Comparison of ENCODE assay signal across 6 cellular contexts in the genomic region with DNA sequence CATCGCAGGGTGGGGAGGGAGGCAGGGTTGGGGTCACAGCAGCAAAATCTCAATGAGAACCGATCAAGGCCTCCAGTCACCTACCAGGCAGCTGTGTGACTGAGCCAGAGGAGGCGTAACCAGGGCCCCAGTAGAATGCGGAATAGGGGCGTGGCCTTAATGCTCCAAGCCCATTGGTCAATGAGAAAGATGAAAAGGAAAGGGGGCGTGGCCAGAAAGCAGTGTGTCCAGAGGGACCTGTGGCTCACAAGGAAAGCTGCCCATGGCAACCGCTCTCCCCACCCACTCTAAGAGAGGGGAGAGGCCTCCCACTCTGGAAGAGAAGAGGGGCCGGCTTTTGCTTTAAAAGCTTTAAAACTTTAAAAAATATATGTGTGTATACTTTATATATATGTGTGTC. TPM values are rescaled to one million over a fixed set of nuclear protein-coding genes. Genes with fewer than 3 reads are reported as not detected.
"Had no signal": no experiment of that assay in that cellular context is flagged by ENCODE, and none has a peak within 500 bp of the region (broad histone marks: within the 10 kb centered on the region; RNA-seq: fewer than 3 reads in every experiment).

A gene with protein sequence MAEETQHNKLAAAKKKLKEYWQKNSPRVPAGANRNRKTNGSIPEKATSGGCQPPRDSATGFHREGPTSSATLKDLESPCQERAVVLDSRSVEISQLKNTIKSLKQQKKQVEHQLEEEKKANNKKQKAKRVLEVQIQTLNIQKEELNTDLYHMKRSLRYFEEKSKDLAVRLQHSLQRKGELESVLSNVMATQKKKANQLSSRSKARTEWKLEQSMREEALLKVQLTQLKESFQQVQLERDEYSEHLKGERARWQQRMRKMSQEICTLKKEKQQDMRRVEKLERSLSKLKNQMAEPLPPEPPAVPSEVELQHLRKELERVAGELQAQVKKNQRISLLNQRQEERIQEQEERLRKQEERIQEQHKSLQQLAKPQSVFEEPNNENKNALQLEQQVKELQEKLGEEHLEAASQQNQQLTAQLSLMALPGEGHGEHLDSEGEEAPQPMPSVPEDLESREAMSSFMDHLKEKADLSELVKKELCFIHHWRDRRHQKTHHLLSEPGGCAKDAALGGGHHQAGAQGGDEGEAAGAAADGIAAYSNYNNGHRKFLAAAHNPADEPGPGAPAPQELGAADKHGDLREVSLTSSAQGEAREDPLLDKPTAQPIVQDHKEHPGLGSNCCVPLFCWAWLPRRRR (minus strand): TSS at position 101 of the 400 bp plus-strand sequence. CDS start 98 bp downstream, at position 3.

RNA-seq across cellular contexts. Expression of the gene that starts here (rescaled TPM):
- total RNA-seq: epithelial cell of proximal tubule, esophagus mucosa, fibroblast of villous mesenchyme, gastrocnemius medialis had no signal
- polyA plus RNA-seq: fibroblast of lung, foreskin keratinocyte had no signal
